Comparison of ENCODE assay signal across 8 cellular contexts in genomic region chr2:112764071-112765044, GRCh38. TPM values are rescaled to one million over a fixed set of nuclear protein-coding genes. Genes with fewer than 3 reads are reported as not detected.
DNase-seq lines count a peak whose midpoint lies in the region; ATAC-seq and TF ChIP-seq lines count a peak whose summit lies in the region.

Gene CKAP2L (minus strand): TSS chr2:112764609. CDS start chr2:112764598, 11 bp downstream.

- peak within 1 kb of the TSS; percentile 97 for H3K4me3 Mint-ChIP-seq in WTC11
- H3K4me3 Mint-ChIP-seq in immature natural killer cell = peak within 1 kb of the TSS; percentile 91 to 97 (median 95)

- H3K4me1 Mint-ChIP-seq in WTC11 (peaks cover 23% of the 10 kb centered on the region), immature natural killer cell (peaks cover 33 to 46% of the 10 kb centered on the region in 2 donors)

- no peak for TF ChIP-seq CTCF in WTC11 (IDR thresholded peaks at IDR 0.05)

- DNase-seq in AG08396 (ENCODE audit: low spot score) (peak; percentile 97), NCI-H345 (lab: John Stamatoyannopoulos, UW) (peak; percentile 98), WTC11 (ENCODE audit: low spot score) (peak; percentile 95), caudate nucleus (lab: John Stamatoyannopoulos, UW) (peak; percentile 70 to 99 (median 94)), immature natural killer cell (peak; percentile 94 to 95 (median 94)), smooth muscle cell of the brain vasculature (ENCODE audit: low read depth, low spot score) (peak; percentile 97)

- no peak within 1 kb of the TSS for H3K27ac ChIP-seq in caudate nucleus (ENCODE audit: low read depth, low read length)

- CTCF ChIA-PET in WTC11 (lab: Charles Lee) = interaction anchor here (0.6 to 3.3 kb wide), 3 partner anchors 15 to 177 kb away, joined by 4 to 21 read pairs (median 17); no protein-coding TSS in a partner anchor

- H3K36me3 Mint-ChIP-seq in WTC11 (peaks cover 19% of the 10 kb centered on the region), immature natural killer cell (no peaks in the 10 kb centered on the region)

- peak; percentile 97 for ATAC-seq in GM19025 (IDR thresholded peaks at IDR 0.05; ENCODE audit: low read depth, unreplicated experiment)
- ATAC-seq in HG03280 (IDR thresholded peaks at IDR 0.05; ENCODE audit: unreplicated experiment) = peak; percentile 98
- peak; percentile 97 for ATAC-seq in WTC11

- H3K27me3 Mint-ChIP-seq in WTC11 (ENCODE audit: low read depth) (no peaks in the 10 kb centered on the region), immature natural killer cell (ENCODE audit: low read depth in 3 of 3) (peaks cover 0 to 4% (median 0%) of the 10 kb centered on the region in 3 donors)

- H3K27ac Mint-ChIP-seq in WTC11 (peak within 1 kb of the TSS; percentile 82), immature natural killer cell (peak within 1 kb of the TSS; percentile 77 to 88 (median 84))

- POLR2A ChIA-PET in WTC11 (lab: Charles Lee) = no interaction called here

- no peaks in the 10 kb centered on the region for H3K9me3 Mint-ChIP-seq in WTC11
- no peaks in the 10 kb centered on the region for H3K9me3 Mint-ChIP-seq in immature natural killer cell

TF ChIP-seq in WTC11, 78 proteins besides CTCF, POLR2A, EP300 and RAD21 (continues in another document):
- TF ChIP-seq ZNF232 (CRISPR knock-in tag; IDR thresholded peaks at IDR 0.05) = peak; percentile 45; the same call in 1 of the 2 replicates
- peak; percentile 83; the same call in 1 of the 2 replicates for TF ChIP-seq ARID4B (CRISPR knock-in tag; IDR thresholded peaks at IDR 0.05; ENCODE audit: borderline replicate concordance)
- TF ChIP-seq PREB (CRISPR knock-in tag; IDR thresholded peaks at IDR 0.05; ENCODE audit: borderline replicate concordance) = peak; percentile 94; the same call in 1 of the 2 replicates
- TF ChIP-seq FOXJ3 (CRISPR knock-in tag; IDR thresholded peaks at IDR 0.05; ENCODE audit: borderline replicate concordance) = no peak
- no peak for TF ChIP-seq E2F1 (CRISPR knock-in tag; IDR thresholded peaks at IDR 0.05)
- peak; percentile 64; the same call in 1 of the 2 replicates for TF ChIP-seq ZNF423 (CRISPR knock-in tag; IDR thresholded peaks at IDR 0.05)
- TF ChIP-seq MYBL2 (CRISPR knock-in tag; IDR thresholded peaks at IDR 0.05) = peak; percentile 100
- no peak for TF ChIP-seq CREB1 (CRISPR knock-in tag; IDR thresholded peaks at IDR 0.05)
- peak; percentile 69; the same call in 1 of the 2 replicates for TF ChIP-seq ETV6 (CRISPR knock-in tag; IDR thresholded peaks at IDR 0.05)
- peak; percentile 81 for TF ChIP-seq SP1 (CRISPR knock-in tag; conservative IDR thresholded peaks at IDR 0.05)
- TF ChIP-seq ATF3 (CRISPR knock-in tag; conservative IDR thresholded peaks at IDR 0.05) = no peak
- TF ChIP-seq HMGXB4 (CRISPR knock-in tag; IDR thresholded peaks at IDR 0.05) = peak; percentile 50; the same call in 1 of the 2 replicates
- TF ChIP-seq NFYB (CRISPR knock-in tag; conservative IDR thresholded peaks at IDR 0.05; ENCODE audit: low read depth) = peak; percentile 89
- no peak for TF ChIP-seq KAT7 (CRISPR knock-in tag; IDR thresholded peaks at IDR 0.05; ENCODE audit: borderline replicate concordance)
- 0 out of 2 replicates have a peak, but pooled peaks have one; percentile 21 for TF ChIP-seq TEAD1 (CRISPR knock-in tag; IDR thresholded peaks at IDR 0.05)
- peak; percentile 62 for TF ChIP-seq MAX (CRISPR knock-in tag; IDR thresholded peaks at IDR 0.05)
- no peak for TF ChIP-seq GRHL2 (CRISPR knock-in tag; IDR thresholded peaks at IDR 0.05; ENCODE audit: insufficient replicate concordance, severe bottlenecking)
- no peak for TF ChIP-seq ZNF121 (CRISPR knock-in tag; IDR thresholded peaks at IDR 0.05)

RNA-seq across cellular contexts. Expression of gene CKAP2L, which starts in this region (rescaled TPM):
- total RNA-seq in WTC11 (2021) = 17.7 to 25.6 TPM (median 17.9 TPM) in 3 replicates
- under 1 TPM in 2 of 3 donors, not detected in 1; 0.08 to 0.91 TPM for polyA plus RNA-seq in immature natural killer cell

Comparison
In these comparisons a context has a peak if more than half of its experiments do, and no peak if none do; other contexts are left out.
1. Peak in DNase-seq in immature natural killer cell; RNA of the gene not detected or under 1 TPM.